Comparison of ENCODE assay signal across 20 cellular contexts in genomic region chr6:14466278-14466677, GRCh38.
DNase-seq lines count a peak whose midpoint lies in the region; ATAC-seq and TF ChIP-seq lines count a peak whose summit lies in the region.
"Had no signal": no experiment of that assay in that cellular context is flagged by ENCODE, and none has a peak within 500 bp of the region (broad histone marks: within the 10 kb centered on the region; RNA-seq: fewer than 3 reads in every experiment).

No MANE protein-coding gene starts in this region.

- H3K14ac ChIP-seq in IMR-90 (replicated peaks; ENCODE audit: low read depth, low read length), result peak overlapping the region; percentile 76

- H2BK5ac ChIP-seq in IMR-90 (ENCODE audit: low read depth, low read length, poor library complexity, severe bottlenecking), result no peak overlapping the region

- H3K4me2 ChIP-seq in IMR-90 (ENCODE audit: low read depth, low read length) (no peak overlapping the region), osteoblast (ENCODE audit: insufficient read depth, low read length) (no peak overlapping the region)
- H3K4me2 ChIP-seq: BLaER1 had no signal

- no peak for TF ChIP-seq RAD21 in IMR-90 (IDR thresholded peaks at IDR 0.05; ENCODE audit: low read length)

- no peaks in the 10 kb centered on the region for H4K20me1 ChIP-seq in IMR-90 (ENCODE audit: insufficient read depth, low read length)
- no peaks in the 10 kb centered on the region for H4K20me1 ChIP-seq in osteoblast (ENCODE audit: insufficient read depth, low read length)
- H4K20me1 ChIP-seq: BLaER1 had no signal

- no peaks in the 10 kb centered on the region for H3K9me1 ChIP-seq in IMR-90 (ENCODE audit: insufficient read depth, low read length)

- H3K9me3 ChIP-seq in IMR-90 (ENCODE audit: control insufficient read depth, insufficient read depth, low read length) (no peaks in the 10 kb centered on the region; the same call in none of the 2 replicates), osteoblast (ENCODE audit: low read depth, low read length) (no peaks in the 10 kb centered on the region)
- H3K9me3 ChIP-seq: SJCRH30 had no signal

- peaks cover 8% of the 10 kb centered on the region for H3K36me3 Mint-ChIP-seq in natural killer cell
- no peaks in the 10 kb centered on the region for H3K36me3 Mint-ChIP-seq in CD14-positive monocyte

- POLR2A ChIA-PET in IMR-90 (lab: Charles Lee; ENCODE audit: unreplicated experiment), result no interaction called here

- no peak for TF ChIP-seq POLR2A in IMR-90 (IDR thresholded peaks at IDR 0.05; ENCODE audit: low read depth, low read length)

- dilution Hi-C loops in IMR-90 (cut with HindIII; ENCODE audit: low sequenced_read_pairs, unreplicated experiment), result no loop called here

- no peaks in the 10 kb centered on the region for H3K27me3 ChIP-seq in IMR-90 (ENCODE audit: control insufficient read depth, insufficient read depth, low read length)
- H3K27me3 ChIP-seq in osteoblast (ENCODE audit: insufficient read depth, low read length), result no peaks in the 10 kb centered on the region
- H3K27me3 ChIP-seq: BLaER1, SJCRH30 had no signal

- H2BK15ac ChIP-seq in IMR-90 (ENCODE audit: low read depth, low read length), result peak overlapping the region; percentile 11; the same call in 1 of the 3 replicates

- no peak overlapping the region for H4K91ac ChIP-seq in IMR-90 (ENCODE audit: insufficient read depth, low read depth, low read length)

- TF ChIP-seq CTCF in IMR-90 (conservative IDR thresholded peaks at IDR 0.05; ENCODE audit: low read depth, low read length) (no peak), osteoblast (IDR thresholded peaks at IDR 0.05; ENCODE audit: extremely low read depth, low read depth, low read length) (no peak), natural killer cell (IDR thresholded peaks at IDR 0.05) (no peak), CD14-positive monocyte (IDR thresholded peaks at IDR 0.05) (no peak)

- CTCF ChIA-PET in IMR-90 (lab: Yijun Ruan, JAX), result no interaction called here

- H3K27ac Mint-ChIP-seq in natural killer cell (no peak overlapping the region), CD14-positive monocyte (no peak overlapping the region)
- H3K27ac Mint-ChIP-seq: H9 had no signal

- H3K27me3 Mint-ChIP-seq in natural killer cell (ENCODE audit: low read depth in 2 of 2) (peaks cover 43 to 67% of the 10 kb centered on the region in 2 donors), CD14-positive monocyte (ENCODE audit: low read depth in 3 of 3) (peaks cover 0 to 4% (median 2%) of the 10 kb centered on the region in 3 donors)

- no TSS peak for BruUV-seq in IMR-90 (replicated peaks; lab: Mats Ljungman, UMichigan)

- H3K79me1 ChIP-seq in IMR-90 (ENCODE audit: low read depth in 1 of 2, low read length in 2 of 2), result no peaks in the 10 kb centered on the region

- intact Hi-C loops in IMR-90 (cut with micrococcal nuclease), result no loop called here
- intact Hi-C loops in natural killer cell (cut with micrococcal nuclease), result no loop called here
- intact Hi-C loops in CD14-positive monocyte (cut with micrococcal nuclease), result no loop called here

- H4K8ac ChIP-seq in IMR-90 (ENCODE audit: low read depth in 2 of 2, low read length in 2 of 2), result peak overlapping the region in 1 of 2 experiments; percentile 41; a peak in 1 of 4 replicates

- peak overlapping the region; percentile 76; the same call in 1 of the 2 replicates for H3K18ac ChIP-seq in IMR-90 (ENCODE audit: low read depth, low read length)

- H3K9me3 Mint-ChIP-seq in natural killer cell, result peaks cover 0 to 2% of the 10 kb centered on the region in 2 donors
- peaks cover 0 to 14% (median 2%) of the 10 kb centered on the region in 7 donors for H3K9me3 Mint-ChIP-seq in CD14-positive monocyte

- no peak overlapping the region for H3K27ac ChIP-seq in IMR-90 (ENCODE audit: insufficient read depth, low read length)
- peak overlapping the region; percentile 43 for H3K27ac ChIP-seq in osteoblast (ENCODE audit: low read depth, low read length)
- H3K27ac ChIP-seq: BLaER1, RWPE1, SJCRH30 had no signal

- peak overlapping the region; percentile 17; the same call in 1 of the 2 replicates for H4K5ac ChIP-seq in IMR-90 (ENCODE audit: low read depth, low read length)

- no peak overlapping the region for H3K9ac ChIP-seq in IMR-90 (ENCODE audit: low read depth, low read length)
- H3K9ac ChIP-seq: BLaER1 had no signal

- no peak overlapping the region for H3K56ac ChIP-seq in IMR-90 (ENCODE audit: extremely low read depth, insufficient read depth, low read length)

- H3K4me3 ChIP-seq in IMR-90 (ENCODE audit: insufficient read depth, low read depth, low read length), result no peak overlapping the region
- H3K4me3 ChIP-seq in osteoblast (ENCODE audit: insufficient read depth, low read length), result no peak overlapping the region
- H3K4me3 ChIP-seq: BLaER1, K562, SJCRH30 had no signal

- H3K4me1 ChIP-seq in IMR-90 (ENCODE audit: control insufficient read depth, insufficient read depth, low read length) (peaks cover 3% of the 10 kb centered on the region), osteoblast (ENCODE audit: insufficient read depth, low read length) (peaks cover 28% of the 10 kb centered on the region)
- H3K4me1 ChIP-seq: SJCRH30 had no signal

- H2AFZ ChIP-seq in IMR-90 (replicated peaks; ENCODE audit: low read length, poor library complexity) (no peak overlapping the region), osteoblast (ENCODE audit: low read length) (no peak overlapping the region)

- peak overlapping the region; percentile 77 for H2AK9ac ChIP-seq in IMR-90 (replicated peaks; ENCODE audit: low read depth, low read length, poor library complexity)

- H3K4ac ChIP-seq in IMR-90 (ENCODE audit: low read depth, low read length), result peak overlapping the region; percentile 74; the same call in 1 of the 2 replicates

- 78 to 100% methylated on average over 1 to 3 of the region's 4 CpGs for WGBS in IMR-90 (ENCODE audit: extremely low coverage in 2 of 2, insufficient read length in 1 of 2), 2 experiments

- H3K36me3 ChIP-seq in IMR-90 (ENCODE audit: control insufficient read depth, insufficient read depth, low read length) (no peaks in the 10 kb centered on the region), osteoblast (ENCODE audit: insufficient read depth, low read length) (no peaks in the 10 kb centered on the region)
- H3K36me3 ChIP-seq: BLaER1, SJCRH30 had no signal

- H3K4me1 Mint-ChIP-seq in natural killer cell (peaks cover 9% of the 10 kb centered on the region in 2 donors), CD14-positive monocyte (peaks cover 6% of the 10 kb centered on the region)

- DNase-seq in AG20443 (ENCODE audit: low spot score), result peak; percentile 73
- peak; percentile 58 for DNase-seq in IMR-90
- DNase-seq in dedifferentiated amniotic fluid mesenchymal stem cell (ENCODE audit: extremely low spot score), result peak; percentile 31
- DNase-seq in osteoblast (ENCODE audit: insufficient read length, low spot score, missing footprints), result no peak
- no peak for DNase-seq in natural killer cell
- DNase-seq in CD14-positive monocyte (ENCODE audit: low spot score), result no peak
- DNase-seq: CD8-positive, alpha-beta memory T cell; DND-41; H9; NCI-H1436 treated with DMSO at 0.1 percent for 48 hours; NCI-H2029 treated with DMSO at 0.1 percent for 48 hours; NCI-H510A treated with DMSO at 0.1 percent for 48 hours; NCI-H82; PC-3; SJCRH30 had no signal

- peak overlapping the region; percentile 90 for H2AK5ac ChIP-seq in IMR-90 (ENCODE audit: low read depth, low read length)

- H2BK120ac ChIP-seq in IMR-90 (ENCODE audit: low read depth, low read length), result peak overlapping the region; percentile 88

- no peak overlapping the region for H3K4me3 Mint-ChIP-seq in natural killer cell
- no peak overlapping the region for H3K4me3 Mint-ChIP-seq in CD14-positive monocyte
- H3K4me3 Mint-ChIP-seq: CD8-positive, alpha-beta memory T cell; H9 had no signal

- H2BK20ac ChIP-seq in IMR-90 (ENCODE audit: low read depth, low read length), result peak overlapping the region; percentile 95

- ATAC-seq in IMR-90 (ENCODE audit: low read depth) (peak; percentile 56), natural killer cell (no peak), GM19397 (IDR thresholded peaks at IDR 0.05; ENCODE audit: unreplicated experiment) (no peak), GM21717 (IDR thresholded peaks at IDR 0.05; ENCODE audit: unreplicated experiment) (no peak)
- ATAC-seq: PC-3 had no signal

- in situ Hi-C loops in IMR-90 (cut with MboI; ENCODE audit: low sequenced_read_pairs), result no loop called here

- H3K79me2 ChIP-seq in osteoblast (ENCODE audit: insufficient read depth, low read length), result no peaks in the 10 kb centered on the region

- H3K23ac ChIP-seq in IMR-90 (ENCODE audit: low read depth, low read length), result no peak overlapping the region

TF ChIP-seq in IMR-90, 13 proteins besides CTCF, POLR2A, EP300 and RAD21 (continues in another document):
- TF ChIP-seq BHLHE40 (IDR thresholded peaks at IDR 0.05; ENCODE audit: low read depth, low read length) (no peak), CHD1 (IDR thresholded peaks at IDR 0.05; ENCODE audit: low read depth, low read length) (no peak), MAZ (IDR thresholded peaks at IDR 0.05; ENCODE audit: borderline replicate concordance, low read depth, low read length) (no peak), MXI1 (IDR thresholded peaks at IDR 0.05; ENCODE audit: borderline replicate concordance, low read depth, low read length) (no peak), SMC3 (IDR thresholded peaks at IDR 0.05; ENCODE audit: low read depth, low read length) (no peak), FOS (IDR thresholded peaks at IDR 0.05; ENCODE audit: low read depth, low read length) (no peak), CEBPB (IDR thresholded peaks at IDR 0.05; ENCODE audit: low read depth, low read length) (no peak), RCOR1 (IDR thresholded peaks at IDR 0.05; ENCODE audit: insufficient replicate concordance, low read length) (no peak), NFE2L2 (IDR thresholded peaks at IDR 0.05; ENCODE audit: low read depth, low read length) (no peak), MAFK (IDR thresholded peaks at IDR 0.05; ENCODE audit: low read depth, low read length) (no peak), RFX5 (IDR thresholded peaks at IDR 0.05; ENCODE audit: low read depth, low read length) (no peak)
- TF ChIP-seq, protein P1, sequence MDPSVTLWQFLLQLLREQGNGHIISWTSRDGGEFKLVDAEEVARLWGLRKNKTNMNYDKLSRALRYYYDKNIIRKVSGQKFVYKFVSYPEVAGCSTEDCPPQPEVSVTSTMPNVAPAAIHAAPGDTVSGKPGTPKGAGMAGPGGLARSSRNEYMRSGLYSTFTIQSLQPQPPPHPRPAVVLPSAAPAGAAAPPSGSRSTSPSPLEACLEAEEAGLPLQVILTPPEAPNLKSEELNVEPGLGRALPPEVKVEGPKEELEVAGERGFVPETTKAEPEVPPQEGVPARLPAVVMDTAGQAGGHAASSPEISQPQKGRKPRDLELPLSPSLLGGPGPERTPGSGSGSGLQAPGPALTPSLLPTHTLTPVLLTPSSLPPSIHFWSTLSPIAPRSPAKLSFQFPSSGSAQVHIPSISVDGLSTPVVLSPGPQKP (IDR thresholded peaks at IDR 0.05; ENCODE audit: borderline replicate concordance, low read depth, low read length), result no peak

Comparison
In these comparisons a context has a peak if more than half of its experiments do, and no peak if none do; other contexts are left out.
1. DNase-seq: peak in AG20443 (single experiment), IMR-90 (single experiment) and dedifferentiated amniotic fluid mesenchymal stem cell (single experiment); none in osteoblast (single experiment), natural killer cell (single experiment) and CD14-positive monocyte (single experiment).